ENCODE assay signal across 21 cellular contexts in genomic region chr2:159854485-159854884, GRCh38. TPM values are rescaled to one million over a fixed set of nuclear protein-coding genes. Genes with fewer than 3 reads are reported as not detected.
DNase-seq lines count a peak whose midpoint lies in the region; ATAC-seq and TF ChIP-seq lines count a peak whose summit lies in the region.
"Had no signal": no experiment of that assay in that cellular context is flagged by ENCODE, and none has a peak within 500 bp of the region (broad histone marks: within the 10 kb centered on the region; RNA-seq: fewer than 3 reads in every experiment).

No MANE protein-coding gene starts in this region.

- H3K36me3 ChIP-seq in GM23338 (ENCODE audit: insufficient read depth) (no peaks in the 10 kb centered on the region), HCT116 (ENCODE audit: control insufficient read depth in 1 of 2, insufficient read depth in 2 of 2, low read length in 2 of 2) (no peaks in the 10 kb centered on the region), H7 (replicated peaks; ENCODE audit: control insufficient read depth, insufficient read depth, low read length) (no peaks in the 10 kb centered on the region)
- H3K36me3 ChIP-seq: BE2C had no signal

- H3K36me3 Mint-ChIP-seq in GM23338 (ENCODE audit: low read depth) (no peaks in the 10 kb centered on the region), chondrocyte (ENCODE audit: low read depth) (no peaks in the 10 kb centered on the region), Calu3 (ENCODE audit: insufficient read depth, unreplicated experiment) (peaks cover 6% of the 10 kb centered on the region)

- TF ChIP-seq CTCF in GM23338 (conservative IDR thresholded peaks at IDR 0.05; ENCODE audit: low read depth in 2 of 2) (no peak), HCT116 (IDR thresholded peaks at IDR 0.05 in 2 of 3, conservative IDR thresholded peaks at IDR 0.05 in 1 of 3; ENCODE audit: borderline replicate concordance in 1 of 3, insufficient read depth in 1 of 3, low read depth in 2 of 3, low read length in 2 of 3) (no peak), chondrocyte (IDR thresholded peaks at IDR 0.05) (no peak), Calu3 (IDR thresholded peaks at IDR 0.05; ENCODE audit: unreplicated experiment) (no peak)

- H3K27me3 Mint-ChIP-seq in GM23338 (ENCODE audit: insufficient read depth, low read depth, poor library complexity) (no peaks in the 10 kb centered on the region), chondrocyte (ENCODE audit: low read depth) (no peaks in the 10 kb centered on the region), Calu3 (ENCODE audit: unreplicated experiment) (no peaks in the 10 kb centered on the region)
- H3K27me3 Mint-ChIP-seq: CD4-positive, CD25-positive, alpha-beta regulatory T cell; CD8-positive, alpha-beta memory T cell had no signal

- H2AFZ ChIP-seq in GM23338 (no peak overlapping the region), HCT116 (ENCODE audit: low read depth, low read length, poor library complexity, severe bottlenecking) (peak overlapping the region; percentile 43)

- H3K9ac ChIP-seq in HCT116 (ENCODE audit: low read length), result no peak overlapping the region
- H3K9ac ChIP-seq: KMS-11 had no signal

- no peak for DNase-seq in GM23338 (ENCODE audit: low spot score)
- DNase-seq in HCT116 (ENCODE audit: low read depth, low spot score), result no peak
- no peak for DNase-seq in chondrocyte (ENCODE audit: low spot score)
- DNase-seq in kidney tubule cell (ENCODE audit: low spot score), result peak; percentile 7
- no peak for DNase-seq in activated CD8-positive, alpha-beta memory T cell treated with anti-CD3 and anti-CD28 coated beads, Interleukin-2, amount 50 U/mL, for 4 hours
- no peak for DNase-seq in H7
- DNase-seq in HT-29 (ENCODE audit: low spot score), result no peak
- DNase-seq in Calu3, result no peak
- DNase-seq: ACHN; BE2C; C1 segment of cervical spinal cord; CD4-positive, CD25-positive, alpha-beta regulatory T cell; CD8-positive, alpha-beta memory T cell; COR-L47; DMS153; DMS79; GDM1; HCEC 1CT; HFFc6 had no signal

- ATAC-seq in GM23338 (peak; percentile 50; the same call in 2 of the 3 replicates), HCT116 (no peak)

- H3K4me3 Mint-ChIP-seq in GM23338 (no peak overlapping the region), chondrocyte (ENCODE audit: unreplicated experiment) (no peak overlapping the region), Calu3 (ENCODE audit: low read depth, unreplicated experiment) (no peak overlapping the region)
- H3K4me3 Mint-ChIP-seq: CD4-positive, CD25-positive, alpha-beta regulatory T cell; CD8-positive, alpha-beta memory T cell; HFFc6 had no signal

- TF ChIP-seq POLR2A in HCT116 (IDR thresholded peaks at IDR 0.05; ENCODE audit: borderline replicate concordance, extremely low read depth, insufficient read depth, insufficient read length), result no peak

- H3K4me1 ChIP-seq in GM23338 (ENCODE audit: insufficient read depth) (peaks cover 7% of the 10 kb centered on the region; the same call in 1 of the 2 replicates), HCT116 (ENCODE audit: control insufficient read depth in 1 of 2, insufficient read depth in 2 of 2, low read length in 2 of 2) (no peaks in the 10 kb centered on the region)
- H3K4me1 ChIP-seq: BE2C had no signal

- RAD21 ChIA-PET in HCT116 (lab: Charles Lee; ENCODE audit: low non-redundant PET in 1 of 2, low total read pairs in 2 of 2, uncharacterized antibody in 2 of 2, unreplicated experiment in 2 of 2), result no interaction called here

- no peaks in the 10 kb centered on the region for H3K79me2 ChIP-seq in GM23338 (replicated peaks; ENCODE audit: insufficient read depth)
- H3K79me2 ChIP-seq in HCT116 (ENCODE audit: insufficient read depth, low read length), result no peaks in the 10 kb centered on the region

- H3K4me3 ChIP-seq in GM23338 (no peak overlapping the region), HCT116 (replicated peaks in 1 of 2; ENCODE audit: low read depth in 1 of 2, low read length in 2 of 2) (no peak overlapping the region), H7 (ENCODE audit: insufficient read depth, low read depth, low read length) (no peak overlapping the region)

- H3F3A ChIP-seq in GM23338 (replicated peaks; ENCODE audit: low read depth), result no peaks in the 10 kb centered on the region

- CTCF ChIA-PET in HCT116 (lab: Charles Lee) (no interaction called here), Calu3 (lab: Charles Lee) (interaction anchor here (0.6 kb wide), 1 partner anchor 385 kb away, joined by 7 read pairs; no protein-coding TSS in a partner anchor)

- no peak overlapping the region for H3K27ac ChIP-seq in GM23338 (ENCODE audit: low read depth)
- no peak overlapping the region for H3K27ac ChIP-seq in HCT116 (ENCODE audit: low read depth, low read length)
- H3K27ac ChIP-seq: KMS-11 had no signal

- intact Hi-C loops in HCT116 (cut with micrococcal nuclease) (no loop called here), Calu3 (cut with micrococcal nuclease; ENCODE audit: unreplicated experiment) (no loop called here)

- TF ChIP-seq RAD21 in HCT116 (IDR thresholded peaks at IDR 0.05; ENCODE audit: low read depth), result no peak

- no peaks in the 10 kb centered on the region for H4K20me1 ChIP-seq in GM23338 (replicated peaks; ENCODE audit: insufficient read depth)
- no peaks in the 10 kb centered on the region for H4K20me1 ChIP-seq in HCT116 (ENCODE audit: insufficient read depth)

- H3K27ac Mint-ChIP-seq in GM23338 (no peak overlapping the region), chondrocyte (ENCODE audit: unreplicated experiment) (peak overlapping the region; percentile 20), Calu3 (ENCODE audit: unreplicated experiment) (no peak overlapping the region)
- H3K27ac Mint-ChIP-seq: HFFc6 had no signal

- H3K9me2 ChIP-seq in GM23338 (ENCODE audit: insufficient read depth) (no peaks in the 10 kb centered on the region), HCT116 (ENCODE audit: insufficient read depth) (no peaks in the 10 kb centered on the region)

- BruUV-seq in HCT116 (replicated peaks; lab: Mats Ljungman, UMichigan), result no TSS peak
- no TSS peak for BruUV-seq in Calu3 (replicated peaks; lab: Mats Ljungman, UMichigan)

- POLR2A ChIA-PET in HCT116 (lab: Charles Lee), result no interaction called here

- no peaks in the 10 kb centered on the region for H3K9me3 Mint-ChIP-seq in GM23338
- no peaks in the 10 kb centered on the region for H3K9me3 Mint-ChIP-seq in chondrocyte (ENCODE audit: low read depth)
- no peaks in the 10 kb centered on the region for H3K9me3 Mint-ChIP-seq in Calu3 (ENCODE audit: low read depth, unreplicated experiment)
- H3K9me3 Mint-ChIP-seq: CD4-positive, CD25-positive, alpha-beta regulatory T cell; CD8-positive, alpha-beta memory T cell; HFFc6 had no signal

- no peak overlapping the region for H3K4me2 ChIP-seq in GM23338
- H3K4me2 ChIP-seq in HCT116 (ENCODE audit: low read length), result no peak overlapping the region
- H3K4me2 ChIP-seq: KMS-11 had no signal

- H3K4me1 Mint-ChIP-seq in GM23338 (peaks cover 11% of the 10 kb centered on the region; the same call in 2 of the 3 replicates), chondrocyte (ENCODE audit: low read depth) (peaks cover 19% of the 10 kb centered on the region), Calu3 (ENCODE audit: low read depth, unreplicated experiment) (no peaks in the 10 kb centered on the region)
- H3K4me1 Mint-ChIP-seq: CD8-positive, alpha-beta memory T cell had no signal

- H3K27me3 ChIP-seq in GM23338 (ENCODE audit: insufficient read depth), result no peaks in the 10 kb centered on the region
- no peaks in the 10 kb centered on the region for H3K27me3 ChIP-seq in HCT116 (ENCODE audit: insufficient read depth, low read length)
- no peaks in the 10 kb centered on the region for H3K27me3 ChIP-seq in H7 (ENCODE audit: control insufficient read depth, insufficient read depth, low read length)
- H3K27me3 ChIP-seq: BE2C had no signal

- H3K9me3 ChIP-seq in HCT116 (ENCODE audit: control insufficient read depth in 1 of 2, insufficient read depth in 1 of 2, low read depth in 1 of 2, low read length in 2 of 2), result no peaks in the 10 kb centered on the region
- H3K9me3 ChIP-seq: BE2C had no signal

TF ChIP-seq in HCT116, 20 proteins besides CTCF, POLR2A, EP300 and RAD21:
- no peak for TF ChIP-seq ZFX (IDR thresholded peaks at IDR 0.05)
- no peak for TF ChIP-seq ZNF274 (IDR thresholded peaks at IDR 0.05; ENCODE audit: low read depth, low read length)
- no peak for TF ChIP-seq EGR1 (IDR thresholded peaks at IDR 0.05; ENCODE audit: low read depth)
- TF ChIP-seq TCF7L2 (IDR thresholded peaks at IDR 0.05; ENCODE audit: borderline replicate concordance, extremely low read depth, insufficient read depth, insufficient read length), result no peak
- TF ChIP-seq SIN3A (IDR thresholded peaks at IDR 0.05; ENCODE audit: low read depth), result no peak

RNA-seq across cellular contexts. Expression of gene LY75, which starts 50.1 kb away (rescaled TPM):
- total RNA-seq in GM23338 (2014; rRNA removed; shearing (Covaris generic)), result 9.6 and 11.3 TPM in 2 replicates
- 2.8 and 2.9 TPM in 2 replicates for polyA plus RNA-seq in GM23338 (2016; fragmentation: Nextera tagmentation; extraction: Ambion mirVana)
- total RNA-seq in HCT116 (2021; ENCODE audit: unreplicated experiment), result not detected
- polyA plus RNA-seq in HCT116 (2012), result not detected in 2 replicates
- 0.15 to 1.3 TPM in 2 of 3 replicates, not detected in the other for total RNA-seq in chondrocyte
- 0.81 and 1.1 TPM in 2 replicates for total RNA-seq in H7 (2014; rRNA removed; shearing (Covaris generic))
- 22.7 and 27.2 TPM in 2 replicates for total RNA-seq in HT-29 (2014; rRNA removed; shearing (Covaris generic))
- 54.7 and 65.6 TPM in 2 replicates for total RNA-seq in Calu3 (2022)
- total RNA-seq: H4, HFFc6 had no signal

RNA-seq across cellular contexts. Expression of gene CD302, which starts 56.5 kb away (rescaled TPM):
- 1.9 and 2.4 TPM in 2 replicates for total RNA-seq in GM23338 (2014; rRNA removed; shearing (Covaris generic))
- polyA plus RNA-seq in GM23338 (2016; fragmentation: Nextera tagmentation; extraction: Ambion mirVana), result 1.4 and 1.6 TPM in 2 replicates
- total RNA-seq in HCT116 (2021; ENCODE audit: unreplicated experiment) (0.15 TPM), chondrocyte (6.0 to 10.6 TPM (median 6.4 TPM) in 3 replicates), Calu3 (2022) (3.4 and 5.4 TPM in 2 replicates)
- polyA plus RNA-seq in HCT116 (2012), result 0.04 TPM in 1 of 2 replicates, not detected in the other
- total RNA-seq in H7 (2014; rRNA removed; shearing (Covaris generic)), result 0.33 and 1.2 TPM in 2 replicates
- 1.8 and 2.0 TPM in 2 replicates for total RNA-seq in HT-29 (2014; rRNA removed; shearing (Covaris generic))
